In genomic region chr5:150535611-150536010, GRCh38 we compare ENCODE assay signal across 27 cellular contexts. TPM values are rescaled to one million over a fixed set of nuclear protein-coding genes. Genes with fewer than 3 reads are reported as not detected.
DNase-seq lines count a peak whose midpoint lies in the region; ATAC-seq, FAIRE-seq and TF ChIP-seq lines count a peak whose summit lies in the region.
"Had no signal": no experiment of that assay in that cellular context is flagged by ENCODE, and none has a peak within 500 bp of the region (broad histone marks: within the 10 kb centered on the region; RNA-seq: fewer than 3 reads in every experiment).

No MANE protein-coding gene starts in this region.

- peak overlapping the region; percentile 58 for H2BK5ac ChIP-seq in mesendoderm (ENCODE audit: low read length)

- H4K8ac ChIP-seq in mesendoderm (ENCODE audit: low read depth, low read length), result no peak overlapping the region

- no peak overlapping the region for H3K4me3 Mint-ChIP-seq in stimulated activated memory B cell treated with anti-CD40 and anti-IgM and Interleukin-4, amounts not matched to agents 10 μg/mL and 1 μg/mL and 100 μg/mL, for 72 hours
- H3K4me3 Mint-ChIP-seq: CD14-positive monocyte; CD4-positive, alpha-beta T cell; CD8-positive, alpha-beta memory T cell; GM23338; HFFc6 had no signal

- H3K4me2 ChIP-seq in mesendoderm (ENCODE audit: low read length), result no peak overlapping the region
- H3K4me2 ChIP-seq: A549; BLaER1 treated with 17β-estradiol and CSF1 and Interleukin-3, amounts not matched to agents 10 nM and 100 nM; GM23338 had no signal

- no peaks in the 10 kb centered on the region for H3K27me3 Mint-ChIP-seq in stimulated activated memory B cell treated with anti-CD40 and anti-IgM and Interleukin-4, amounts not matched to agents 10 μg/mL and 1 μg/mL and 100 μg/mL, for 72 hours
- H3K27me3 Mint-ChIP-seq: CD4-positive, alpha-beta T cell had no signal

- no peaks in the 10 kb centered on the region for H3K4me1 Mint-ChIP-seq in stimulated activated memory B cell treated with anti-CD40 and anti-IgM and Interleukin-4, amounts not matched to agents 10 μg/mL and 1 μg/mL and 100 μg/mL, for 72 hours
- H3K4me1 Mint-ChIP-seq: CD14-positive monocyte; CD8-positive, alpha-beta memory T cell had no signal

- no peak for TF ChIP-seq CTCF in adrenal gland (IDR thresholded peaks at IDR 0.05)
- no peak for TF ChIP-seq CTCF in kidney (IDR thresholded peaks at IDR 0.05; ENCODE audit: borderline replicate concordance, extremely low read depth, insufficient read depth)
- no peak for TF ChIP-seq CTCF in spleen (IDR thresholded peaks at IDR 0.05 in 8 of 11, conservative IDR thresholded peaks at IDR 0.05 in 3 of 11)
- TF ChIP-seq CTCF in body of pancreas (IDR thresholded peaks at IDR 0.05), result no peak

- no peaks in the 10 kb centered on the region for H3K9me3 Mint-ChIP-seq in stimulated activated memory B cell treated with anti-CD40 and anti-IgM and Interleukin-4, amounts not matched to agents 10 μg/mL and 1 μg/mL and 100 μg/mL, for 72 hours
- H3K9me3 Mint-ChIP-seq: CD4-positive, alpha-beta T cell; HFFc6 had no signal

- no peak overlapping the region for H3K4me3 ChIP-seq in adrenal gland
- no peak overlapping the region for H3K4me3 ChIP-seq in kidney (ENCODE audit: low read length in 2 of 2)
- no peak overlapping the region for H3K4me3 ChIP-seq in mesendoderm (ENCODE audit: low read length)
- no peak overlapping the region for H3K4me3 ChIP-seq in spleen
- no peak overlapping the region for H3K4me3 ChIP-seq in body of pancreas
- H3K4me3 ChIP-seq: A549; BLaER1 treated with 17β-estradiol and CSF1 and Interleukin-3, amounts not matched to agents 10 nM and 100 nM; GM12878; GM23338; HAP-1 had no signal

- H2BK120ac ChIP-seq in mesendoderm (ENCODE audit: low read depth, low read length), result no peak overlapping the region

- no peak overlapping the region for H2BK15ac ChIP-seq in mesendoderm (replicated peaks; ENCODE audit: low read depth)

- H3K36me3 ChIP-seq in adrenal gland (replicated peaks in 1 of 2) (peaks cover 0 to 73% of the 10 kb centered on the region in 2 donors), kidney (ENCODE audit: control insufficient read depth in 1 of 2, insufficient read depth in 2 of 2, low read length in 2 of 2) (peaks cover 36 to 53% of the 10 kb centered on the region in 2 donors), mesendoderm (ENCODE audit: control insufficient read depth, insufficient read depth, low read length) (peaks cover 20% of the 10 kb centered on the region), spleen (peaks cover 0 to 100% (median 70%) of the 10 kb centered on the region in 6 donors), body of pancreas (replicated peaks in 1 of 2; ENCODE audit: insufficient read depth in 1 of 2, low read depth in 2 of 2) (peaks cover 11 to 35% of the 10 kb centered on the region in 2 donors)

- no peak for FAIRE-seq in kidney (lab: Jason Lieb, UNC)
- FAIRE-seq: A549, D721Med, GM12878, H54 had no signal

- peaks cover 15% of the 10 kb centered on the region for H3K79me1 ChIP-seq in mesendoderm (ENCODE audit: low read length)

- no peak overlapping the region for H3K9ac ChIP-seq in kidney (ENCODE audit: low read length in 2 of 2)
- H3K9ac ChIP-seq in mesendoderm (ENCODE audit: low read length), result no peak overlapping the region
- H3K9ac ChIP-seq: BLaER1 treated with 17β-estradiol and CSF1 and Interleukin-3, amounts not matched to agents 10 nM and 100 nM had no signal

- no peaks in the 10 kb centered on the region for H3K27me3 ChIP-seq in adrenal gland
- H3K27me3 ChIP-seq in mesendoderm (ENCODE audit: insufficient read depth, low read length, poor library complexity), result no peaks in the 10 kb centered on the region
- H3K27me3 ChIP-seq in spleen (replicated peaks in 1 of 7), result no peaks in the 10 kb centered on the region
- no peaks in the 10 kb centered on the region for H3K27me3 ChIP-seq in body of pancreas
- H3K27me3 ChIP-seq: BE2C; BLaER1 treated with 17β-estradiol and CSF1 and Interleukin-3, amounts not matched to agents 10 nM and 100 nM had no signal

- H3K9me3 ChIP-seq in adrenal gland (replicated peaks in 1 of 3) (no peaks in the 10 kb centered on the region), kidney (ENCODE audit: control insufficient read depth in 1 of 2, low read length in 2 of 2) (no peaks in the 10 kb centered on the region), spleen (no peaks in the 10 kb centered on the region), body of pancreas (no peaks in the 10 kb centered on the region)
- H3K9me3 ChIP-seq: A549, BE2C, HAP-1 had no signal

- peaks cover 4% of the 10 kb centered on the region for H3K79me2 ChIP-seq in mesendoderm (ENCODE audit: control insufficient read depth, insufficient read depth, low read length)

- DNase-seq in adrenal gland (no peak), kidney (peak; percentile 64), mesendoderm (no peak), spleen (no peak), body of pancreas (no peak), cerebellar nuclear complex (lab: John Stamatoyannopoulos, UW) (no peak)
- DNase-seq: 8988T; ACHN; AML-193; BE2C; CD4-positive, alpha-beta T cell; CD8-positive, alpha-beta memory T cell; DMS 273 treated with DMSO at 0.1 percent for 48 hours; DMS79; EL; GDM1; HFFc6 had no signal

- ATAC-seq in body of pancreas (no peak), HG02885 (IDR thresholded peaks at IDR 0.05; ENCODE audit: poor library complexity, unreplicated experiment) (no peak)
- ATAC-seq in stimulated activated memory B cell treated with anti-CD40 and anti-IgM and Interleukin-4, amounts not matched to agents 10 μg/mL and 1 μg/mL and 100 μg/mL, for 72 hours, result no peak
- ATAC-seq: A549, GM12878, GM23338 had no signal

- H3K18ac ChIP-seq in mesendoderm (ENCODE audit: low read length), result no peak overlapping the region

- H3K23ac ChIP-seq in mesendoderm (ENCODE audit: low read length), result no peak overlapping the region

- no peak overlapping the region for H3K27ac Mint-ChIP-seq in stimulated activated memory B cell treated with anti-CD40 and anti-IgM and Interleukin-4, amounts not matched to agents 10 μg/mL and 1 μg/mL and 100 μg/mL, for 72 hours
- H3K27ac Mint-ChIP-seq: CD4-positive, alpha-beta T cell; CD8-positive, alpha-beta memory T cell; GM23338; HFFc6 had no signal

- no peak overlapping the region for H3K4ac ChIP-seq in mesendoderm (ENCODE audit: low read depth, low read length)

- no peak overlapping the region for H3K56ac ChIP-seq in mesendoderm (ENCODE audit: low read length)

- TF ChIP-seq POLR2A in adrenal gland (IDR thresholded peaks at IDR 0.05) (no peak), spleen (IDR thresholded peaks at IDR 0.05) (no peak), body of pancreas (IDR thresholded peaks at IDR 0.05) (no peak)

- intact Hi-C loops in adrenal gland (cut with DNase I), result no loop called here
- intact Hi-C loops in kidney (cut with DNase I), result no loop called here
- intact Hi-C loops in spleen (cut with DNase I; ENCODE audit: low total_unique reads), result no loop called here
- intact Hi-C loops in body of pancreas (cut with DNase I), result no loop called here

- H3K4me1 ChIP-seq in adrenal gland (replicated peaks in 1 of 2) (peaks cover 32 to 57% of the 10 kb centered on the region in 2 donors), kidney (ENCODE audit: control insufficient read depth in 1 of 2, insufficient read depth in 1 of 2, low read depth in 1 of 2, low read length in 2 of 2) (peaks cover 3 to 4% of the 10 kb centered on the region in 2 donors), mesendoderm (ENCODE audit: control insufficient read depth, low read depth, low read length) (peaks cover 2% of the 10 kb centered on the region), spleen (peaks cover 0 to 87% (median 44%) of the 10 kb centered on the region in 6 donors), body of pancreas (peaks cover 5% of the 10 kb centered on the region)
- H3K4me1 ChIP-seq: BE2C; BLaER1 treated with 17β-estradiol and CSF1 and Interleukin-3, amounts not matched to agents 10 nM and 100 nM had no signal

- H2AK5ac ChIP-seq in mesendoderm (ENCODE audit: low read length), result no peak overlapping the region

- H3K36me3 Mint-ChIP-seq in stimulated activated memory B cell treated with anti-CD40 and anti-IgM and Interleukin-4, amounts not matched to agents 10 μg/mL and 1 μg/mL and 100 μg/mL, for 72 hours, result peaks cover 51% of the 10 kb centered on the region

- WGBS in adrenal gland, 4 donors, result 94 to 100% (median 95%) methylated on average over 3 to 14 of the region's 14 CpGs
- no CpG with 5 or more reads among the region's 14 CpGs for whole genome bisulfite sequencing in mesendoderm (ENCODE audit: extremely low coverage, insufficient coverage, low lambda C conversion rate)
- 92 to 95% (median 94%) methylated on average over 3 to 14 of the region's 14 CpGs for WGBS in spleen, 5 donors
- 88 to 91% methylated on average over 4 to 14 of the region's 14 CpGs for WGBS in body of pancreas, 2 donors

- H3K27ac ChIP-seq in adrenal gland (peak overlapping the region; percentile 32 to 85 (median 82)), kidney (ENCODE audit: low read depth in 2 of 2, low read length in 2 of 2) (no peak overlapping the region), mesendoderm (ENCODE audit: low read depth, low read length) (no peak overlapping the region), spleen (peak overlapping the region in 6 of 8 donors; percentile 13 to 75 (median 56)), body of pancreas (no peak overlapping the region)
- H3K27ac ChIP-seq: A549; BLaER1 treated with 17β-estradiol and CSF1 and Interleukin-3, amounts not matched to agents 10 nM and 100 nM had no signal

- no peak overlapping the region for H4K5ac ChIP-seq in mesendoderm (ENCODE audit: low read length)

RNA-seq across cellular contexts. Expression of gene NDST1, which starts 27.7 kb away (rescaled TPM):
- total RNA-seq in adrenal gland (100 to 1,000 TPM in 6 of 8 donors, 10 to 100 TPM in 2; 80.7 to 154 (median 106) TPM), kidney (60.7 TPM), spleen (100 to 1,000 TPM; 123 to 360 (median 261) TPM), body of pancreas (10 to 100 TPM; 37.6 to 56.0 TPM)
- polyA plus RNA-seq in adrenal gland (10 to 100 TPM in 2 of 3 donors, 1 to 10 TPM in 1; 9.6 to 37.5 (median 21.1) TPM), kidney (ENCODE audit: insufficient read depth, low read depth, low replicate concordance) (11.7 TPM), spleen (10 to 100 TPM in 1 of 3 donors, 1 to 10 TPM in 2; 6.1 to 45.7 (median 6.8) TPM)
- 36.0 TPM for polyA plus RNA-seq in mesendoderm (2013, experiment 1 of 2)
- polyA plus RNA-seq in mesendoderm (2013, experiment 2 of 2), result 34.9 TPM

Comparison
In these comparisons a context has a peak if more than half of its experiments do, and no peak if none do; other contexts are left out.
1. H3K27ac ChIP-seq: peak in adrenal gland (5 of 5) and spleen (6 of 8); none in kidney (0 of 2), mesendoderm (single experiment) and body of pancreas (0 of 4).